ENCODE assay signal across 8 cellular contexts in the genomic region with DNA sequence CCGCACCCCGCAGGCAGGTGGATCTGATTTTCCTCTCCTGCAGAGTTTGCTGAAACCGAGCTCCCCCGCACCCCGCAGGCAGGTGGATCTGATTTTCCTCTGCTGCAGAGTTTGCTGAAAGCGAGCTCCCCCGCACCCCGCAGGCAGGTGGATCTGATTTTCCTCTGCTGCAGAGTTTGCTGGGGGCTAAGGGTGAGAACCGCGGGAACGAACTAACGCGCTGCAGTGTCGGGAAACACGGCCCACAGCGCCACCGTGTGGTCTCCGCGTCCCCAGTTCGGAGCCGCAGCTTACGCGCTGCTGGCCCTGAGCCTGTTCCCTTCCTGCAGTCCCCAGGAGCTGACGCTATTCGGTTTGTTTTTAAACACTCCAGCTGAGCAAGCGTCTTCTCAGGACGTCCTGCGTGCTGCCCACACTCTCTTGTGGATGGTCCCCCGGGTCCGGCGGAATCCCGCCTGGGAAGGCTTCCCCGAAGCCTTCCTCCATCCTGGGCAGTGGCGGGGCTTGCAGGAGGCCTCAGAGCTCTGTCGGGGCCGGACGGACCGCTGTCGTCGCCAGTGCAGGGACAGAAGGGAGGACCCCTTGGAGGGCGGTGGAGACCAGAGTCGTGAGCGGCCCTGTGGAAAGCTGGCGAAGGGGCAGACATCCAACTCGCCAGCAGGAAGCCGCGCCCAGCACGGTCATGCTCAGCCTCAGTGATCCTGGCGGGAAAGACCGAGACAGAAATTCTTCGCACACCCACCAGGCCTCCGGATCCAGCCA.
DNase-seq lines count a peak whose midpoint lies in the region; ATAC-seq and TF ChIP-seq lines count a peak whose summit lies in the region.

No MANE protein-coding gene starts in this region.

- no peak overlapping the region for H3K27ac ChIP-seq in A673 (ENCODE audit: low read depth, low read length, poor library complexity, severe bottlenecking)

- no peaks in the 10 kb centered on the region for H3K9me3 ChIP-seq in A673 (ENCODE audit: low read depth, low read length, poor library complexity, severe bottlenecking)

- no peaks in the 10 kb centered on the region for H3K36me3 ChIP-seq in A673 (ENCODE audit: insufficient read depth, low read length, poor library complexity, severe bottlenecking)

- POLR2A ChIA-PET in A673 (lab: Charles Lee; ENCODE audit: low non-redundant PET), result no interaction called here

- DNase-seq in A673 (ENCODE audit: low spot score) (peak; percentile 89), NCI-H526 (lab: John Stamatoyannopoulos, UW) (peak; percentile 45 to 91), dermis blood vessel endothelial cell (peak; percentile 93), lower leg skin (ENCODE audit: low spot score in 2 of 2) (peak; percentile 50 to 94)
- DNase-seq in activated CD4-positive, alpha-beta T cell treated with anti-CD3 and anti-CD28 coated beads, Interleukin-2, amount 50 U/mL, for 24 hours (ENCODE audit: low read depth in 1 of 2, low spot score in 1 of 2), result peak; percentile 61 to 66
- peak; percentile 67 to 79 for DNase-seq in stimulated activated CD4-positive, alpha-beta T cell treated with anti-CD3 and anti-CD28 coated beads, Interleukin-4, amount 100 ng/mL, for 4 hours

- TF ChIP-seq CTCF in A673 (conservative IDR thresholded peaks at IDR 0.05; ENCODE audit: low read depth, low read length) (peak; percentile 85), lower leg skin (IDR thresholded peaks at IDR 0.05) (no peak)

- H3K4me3 ChIP-seq in A673 (ENCODE audit: low read depth, low read length, poor library complexity, severe bottlenecking) (peak overlapping the region; percentile 22), lower leg skin (ENCODE audit: low read depth, poor library complexity, severe bottlenecking) (no peak overlapping the region)

- intact Hi-C loops in A673 (cut with micrococcal nuclease; ENCODE audit: unreplicated experiment), result loop anchor here (1.0 to 10.0 kb wide), 3 partner anchors 123 to 720 kb away; a partner anchor contains a TSS
- intact Hi-C loops in lower leg skin (cut with DNase I; ENCODE audit: low total_unique reads), result loop anchor here (5.0 kb wide), 1 partner anchor 478 kb away; no protein-coding TSS in a partner anchor

- CTCF ChIA-PET in A673 (lab: Charles Lee), result interaction anchor here (0.6 to 1.6 kb wide), 8 partner anchors 8 to 713 kb away, joined by 3 to 10 read pairs (median 4); no protein-coding TSS in a partner anchor

- no TSS peak for BruUV-seq in A673 (replicated peaks; lab: Mats Ljungman, UMichigan)

- no peak for TF ChIP-seq POLR2A in lower leg skin (IDR thresholded peaks at IDR 0.05)

- peaks cover 36% of the 10 kb centered on the region for H3K27me3 ChIP-seq in A673 (replicated peaks; ENCODE audit: insufficient read depth, low read depth, low read length, poor library complexity)

- 4 to 6% methylated on average over 35 to 46 of the region's 52 CpGs for WGBS in lower leg skin, 2 donors

- peaks cover 4% of the 10 kb centered on the region for H3K4me1 ChIP-seq in A673 (ENCODE audit: insufficient read depth, low read length, poor library complexity, severe bottlenecking)

- ATAC-seq in GM18519 (IDR thresholded peaks at IDR 0.05; ENCODE audit: low FRiP score, unreplicated experiment) (peak; percentile 51), HG03196 (IDR thresholded peaks at IDR 0.05; ENCODE audit: unreplicated experiment) (peak; percentile 64)
